Comparison of ENCODE assay signal across 1 cellular context in genomic region chr19:15113245-15114152, GRCh38.
TF ChIP-seq lines count a peak whose summit lies in the region.

No MANE protein-coding gene starts in this region.

TF ChIP-seq in K562, 482 proteins besides CTCF, POLR2A, EP300 and RAD21:
- TF ChIP-seq PKNOX1 (IDR thresholded peaks at IDR 0.05) = peak; percentile 61
- TF ChIP-seq ZBTB40 (IDR thresholded peaks at IDR 0.05) = peak; percentile 82
- no peak for TF ChIP-seq ZBTB40 (CRISPR knock-in tag; IDR thresholded peaks at IDR 0.05)
- TF ChIP-seq POLR2G (IDR thresholded peaks at IDR 0.05; ENCODE audit: low read depth, low read length) = peak; percentile 63
- TF ChIP-seq L3MBTL2 (IDR thresholded peaks at IDR 0.05) = peak; percentile 68
- TF ChIP-seq MCM7 (IDR thresholded peaks at IDR 0.05) = no peak
- no peak for TF ChIP-seq CBX5 (IDR thresholded peaks at IDR 0.05; ENCODE audit: borderline replicate concordance, low read depth)
- TF ChIP-seq ZNF263 (CRISPR knock-in tag; IDR thresholded peaks at IDR 0.05; ENCODE audit: borderline replicate concordance) = no peak
- peak; percentile 39; the same call in 1 of the 2 replicates for TF ChIP-seq RBFOX2 (IDR thresholded peaks at IDR 0.05; ENCODE audit: low read depth, low read length)
- TF ChIP-seq ZNF511 (CRISPR knock-in tag; IDR thresholded peaks at IDR 0.05) = no peak
- TF ChIP-seq SLC30A9 (CRISPR knock-in tag; IDR thresholded peaks at IDR 0.05) = no peak
- peak; percentile 57 for TF ChIP-seq GABPA (tag; conservative IDR thresholded peaks at IDR 0.05; ENCODE audit: low read depth)
- peak; percentile 45; the same call in 1 of the 2 replicates for TF ChIP-seq ZBTB33 (CRISPR knock-in tag; IDR thresholded peaks at IDR 0.05)
- peak; percentile 61 for TF ChIP-seq USF2 (CRISPR knock-in tag; IDR thresholded peaks at IDR 0.05)
- 0 out of 2 replicates have a peak, but pooled peaks have one; percentile 37 for TF ChIP-seq MGA (IDR thresholded peaks at IDR 0.05)
- peak; percentile 23 for TF ChIP-seq SP2 (IDR thresholded peaks at IDR 0.05; ENCODE audit: extremely low read depth, low read depth, low read length, poor library complexity, severe bottlenecking)
- no peak for TF ChIP-seq SIRT6 (IDR thresholded peaks at IDR 0.05; ENCODE audit: low read depth, low read length)
